ENCODE assay signal across 1 cellular context in the genomic region with DNA sequence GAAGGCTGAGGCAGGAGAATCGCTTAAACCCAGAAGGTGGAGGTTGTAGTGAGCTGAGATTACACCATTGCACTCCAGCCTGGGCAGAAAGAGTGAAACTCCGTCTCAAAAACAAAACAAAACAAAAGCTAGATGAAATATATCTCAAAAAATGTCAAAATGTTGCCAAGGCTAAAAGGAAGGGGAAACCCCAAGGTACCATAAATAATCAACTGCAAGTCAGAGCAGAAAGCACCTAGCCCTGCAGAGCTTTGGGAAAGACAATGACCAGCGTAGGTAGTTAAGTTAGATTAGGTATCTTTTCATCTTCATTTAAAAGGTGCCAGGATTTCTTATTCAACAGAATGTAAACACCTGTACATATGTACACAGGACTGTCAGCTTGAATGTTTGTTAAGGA.
TF ChIP-seq lines count a peak whose summit lies in the region.

No MANE protein-coding gene starts in this region.

TF ChIP-seq in GM12878, 131 proteins besides CTCF, POLR2A, EP300 and RAD21 (continued from another document):
- TF ChIP-seq, protein P1, sequence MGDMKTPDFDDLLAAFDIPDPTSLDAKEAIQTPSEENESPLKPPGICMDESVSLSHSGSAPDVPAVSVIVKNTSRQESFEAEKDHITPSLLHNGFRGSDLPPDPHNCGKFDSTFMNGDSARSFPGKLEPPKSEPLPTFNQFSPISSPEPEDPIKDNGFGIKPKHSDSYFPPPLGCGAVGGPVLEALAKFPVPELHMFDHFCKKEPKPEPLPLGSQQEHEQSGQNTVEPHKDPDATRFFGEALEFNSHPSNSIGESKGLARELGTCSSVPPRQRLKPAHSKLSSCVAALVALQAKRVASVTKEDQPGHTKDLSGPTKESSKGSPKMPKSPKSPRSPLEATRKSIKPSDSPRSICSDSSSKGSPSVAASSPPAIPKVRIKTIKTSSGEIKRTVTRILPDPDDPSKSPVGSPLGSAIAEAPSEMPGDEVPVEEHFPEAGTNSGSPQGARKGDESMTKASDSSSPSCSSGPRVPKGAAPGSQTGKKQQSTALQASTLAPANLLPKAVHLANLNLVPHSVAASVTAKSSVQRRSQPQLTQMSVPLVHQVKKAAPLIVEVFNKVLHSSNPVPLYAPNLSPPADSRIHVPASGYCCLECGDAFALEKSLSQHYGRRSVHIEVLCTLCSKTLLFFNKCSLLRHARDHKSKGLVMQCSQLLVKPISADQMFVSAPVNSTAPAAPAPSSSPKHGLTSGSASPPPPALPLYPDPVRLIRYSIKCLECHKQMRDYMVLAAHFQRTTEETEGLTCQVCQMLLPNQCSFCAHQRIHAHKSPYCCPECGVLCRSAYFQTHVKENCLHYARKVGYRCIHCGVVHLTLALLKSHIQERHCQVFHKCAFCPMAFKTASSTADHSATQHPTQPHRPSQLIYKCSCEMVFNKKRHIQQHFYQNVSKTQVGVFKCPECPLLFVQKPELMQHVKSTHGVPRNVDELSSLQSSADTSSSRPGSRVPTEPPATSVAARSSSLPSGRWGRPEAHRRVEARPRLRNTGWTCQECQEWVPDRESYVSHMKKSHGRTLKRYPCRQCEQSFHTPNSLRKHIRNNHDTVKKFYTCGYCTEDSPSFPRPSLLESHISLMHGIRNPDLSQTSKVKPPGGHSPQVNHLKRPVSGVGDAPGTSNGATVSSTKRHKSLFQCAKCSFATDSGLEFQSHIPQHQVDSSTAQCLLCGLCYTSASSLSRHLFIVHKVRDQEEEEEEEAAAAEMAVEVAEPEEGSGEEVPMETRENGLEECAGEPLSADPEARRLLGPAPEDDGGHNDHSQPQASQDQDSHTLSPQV (IDR thresholded peaks at IDR 0.05): no peak
- no peak for TF ChIP-seq SMAD1 (IDR thresholded peaks at IDR 0.05; ENCODE audit: low read depth, partially characterized antibody)
- no peak for TF ChIP-seq ZNF384 (IDR thresholded peaks at IDR 0.05; ENCODE audit: borderline replicate concordance, low read depth, low read length)
- 0 out of 2 replicates have a peak, but pooled peaks have one; percentile 1 for TF ChIP-seq NBN (IDR thresholded peaks at IDR 0.05)
- TF ChIP-seq MTA3 (IDR thresholded peaks at IDR 0.05; ENCODE audit: borderline replicate concordance, low read length): 0 out of 2 replicates have a peak, but pooled peaks have one; percentile 25
- TF ChIP-seq MEF2A (IDR thresholded peaks at IDR 0.05; ENCODE audit: insufficient read depth, low read depth, low read length): 0 out of 2 replicates have a peak, but pooled peaks have one; percentile 21
- TF ChIP-seq, protein P2, sequence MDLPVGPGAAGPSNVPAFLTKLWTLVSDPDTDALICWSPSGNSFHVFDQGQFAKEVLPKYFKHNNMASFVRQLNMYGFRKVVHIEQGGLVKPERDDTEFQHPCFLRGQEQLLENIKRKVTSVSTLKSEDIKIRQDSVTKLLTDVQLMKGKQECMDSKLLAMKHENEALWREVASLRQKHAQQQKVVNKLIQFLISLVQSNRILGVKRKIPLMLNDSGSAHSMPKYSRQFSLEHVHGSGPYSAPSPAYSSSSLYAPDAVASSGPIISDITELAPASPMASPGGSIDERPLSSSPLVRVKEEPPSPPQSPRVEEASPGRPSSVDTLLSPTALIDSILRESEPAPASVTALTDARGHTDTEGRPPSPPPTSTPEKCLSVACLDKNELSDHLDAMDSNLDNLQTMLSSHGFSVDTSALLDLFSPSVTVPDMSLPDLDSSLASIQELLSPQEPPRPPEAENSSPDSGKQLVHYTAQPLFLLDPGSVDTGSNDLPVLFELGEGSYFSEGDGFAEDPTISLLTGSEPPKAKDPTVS (IDR thresholded peaks at IDR 0.05; ENCODE audit: low read depth, low read length): no peak
- no peak for TF ChIP-seq ZZZ3 (IDR thresholded peaks at IDR 0.05; ENCODE audit: control insufficient read depth, insufficient read length, low read depth)
- no peak for TF ChIP-seq SMARCA5 (IDR thresholded peaks at IDR 0.05)
- peak; percentile 42 for TF ChIP-seq MEF2B (IDR thresholded peaks at IDR 0.05; ENCODE audit: partially characterized antibody, poor library complexity, severe bottlenecking)
